ENCODE assay signal across 8 cellular contexts in genomic region chr1:157505481-157506272, GRCh38. TPM values are rescaled to one million over a fixed set of nuclear protein-coding genes. Genes with fewer than 3 reads are reported as not detected.
DNase-seq lines count a peak whose midpoint lies in the region; ATAC-seq and TF ChIP-seq lines count a peak whose summit lies in the region.
"Had no signal": no experiment of that assay in that cellular context is flagged by ENCODE, and none has a peak within 500 bp of the region (broad histone marks: within the 10 kb centered on the region; RNA-seq: fewer than 3 reads in every experiment).

No MANE protein-coding gene starts in this region.

- peaks cover 18% of the 10 kb centered on the region for H3K27me3 Mint-ChIP-seq in brain

- H3K4me3 Mint-ChIP-seq in brain, result no peak overlapping the region
- H3K4me3 Mint-ChIP-seq: central memory CD8-positive, alpha-beta T cell had no signal

- peak; percentile 64 to 80 for TF ChIP-seq CTCF in brain (conservative IDR thresholded peaks at IDR 0.05)

- peak; percentile 89 for ATAC-seq in GM19372 (IDR thresholded peaks at IDR 0.05; ENCODE audit: low read depth, unreplicated experiment)
- ATAC-seq in HG03354 (IDR thresholded peaks at IDR 0.05; ENCODE audit: poor library complexity, severe bottlenecking, unreplicated experiment), result peak; percentile 94

- DNase-seq in EL (peak; percentile 61), NOMO-1 (lab: John Stamatoyannopoulos, UW; ENCODE audit: unreplicated experiment in 2 of 2) (peak; percentile 46 to 61), islet precursor cell (peak; percentile 90)
- DNase-seq in stimulated activated CD4-positive, alpha-beta T cell treated with anti-CD3 and anti-CD28 coated beads, Interleukin-4, amount 100 ng/mL, for 1 hour, result peak; percentile 7

- H3K4me1 Mint-ChIP-seq in brain, result peaks cover 5% of the 10 kb centered on the region
- H3K4me1 Mint-ChIP-seq: central memory CD8-positive, alpha-beta T cell had no signal

- peak overlapping the region in 1 of 5 experiments; percentile 27 for H3K27ac Mint-ChIP-seq in brain

- H3K9me3 Mint-ChIP-seq in brain, result no peaks in the 10 kb centered on the region
- H3K9me3 Mint-ChIP-seq: central memory CD8-positive, alpha-beta T cell had no signal

- H3K36me3 Mint-ChIP-seq in brain, result no peaks in the 10 kb centered on the region

RNA-seq across cellular contexts. Expression of gene FCRL5, which starts 46.6 kb away (rescaled TPM):
- polyA plus RNA-seq in brain (ENCODE audit: insufficient read depth, low read depth, low replicate concordance), result not detected

Comparison
In these comparisons a context has a peak if more than half of its experiments do, and no peak if none do; other contexts are left out.
1. Peak in every context shown above with its lines: DNase-seq and ATAC-seq.
2. DNase-seq: peak in every context shown above with its lines; median percentile 90 in islet precursor cell; 61 in EL; 54 in NOMO-1; 7 in stimulated activated CD4-positive, alpha-beta T cell treated with anti-CD3 and anti-CD28 coated beads, Interleukin-4, amount 100 ng/mL, for 1 hour.